ENCODE assay signal across 8 cellular contexts in genomic region chr17:16304832-16305231, GRCh38. TPM values are rescaled to one million over a fixed set of nuclear protein-coding genes. Genes with fewer than 3 reads are reported as not detected.
DNase-seq lines count a peak whose midpoint lies in the region; ATAC-seq and TF ChIP-seq lines count a peak whose summit lies in the region.

No MANE protein-coding gene starts in this region.

- peaks cover 4% of the 10 kb centered on the region for H3K4me1 Mint-ChIP-seq in activated T-helper 1 cell treated with anti-CD3 and anti-CD28 coated beads, Interleukin-12 subunit alpha, Interleukin-12 subunit beta, Interleukin-2, Interleukin-4 antibody, amounts not matched to agents 30 ng/mL and 10 ng/mL and 1 ng/mL, durations not matched to agents 14 hours and 24 hours and 36 hours (ENCODE audit: low read depth)

- intact Hi-C loops in left cardiac atrium (cut with DNase I): no loop called here
- intact Hi-C loops in activated T-helper 1 cell treated with anti-CD3 and anti-CD28 coated beads, Interleukin-12 subunit alpha, Interleukin-12 subunit beta, Interleukin-2, Interleukin-4 antibody, amounts not matched to agents 30 ng/mL and 10 ng/mL and 1 ng/mL, durations not matched to agents 14 hours and 24 hours and 36 hours (cut with micrococcal nuclease): loop anchor here (5.0 kb wide), 1 partner anchor 217 kb away; no protein-coding TSS in a partner anchor

- no peak overlapping the region for H3K4me3 ChIP-seq in foreskin fibroblast (ENCODE audit: low read depth in 1 of 2, low read length in 2 of 2)

- H3K36me3 Mint-ChIP-seq in activated T-helper 1 cell treated with anti-CD3 and anti-CD28 coated beads, Interleukin-12 subunit alpha, Interleukin-12 subunit beta, Interleukin-2, Interleukin-4 antibody, amounts not matched to agents 30 ng/mL and 10 ng/mL and 1 ng/mL, durations not matched to agents 14 hours and 24 hours and 36 hours (ENCODE audit: low read depth): peaks cover 3% of the 10 kb centered on the region

- in situ Hi-C loops in GM13976 (cut with MboI; ENCODE audit: low sequenced_read_pairs, unreplicated experiment): no loop called here

- DNase-seq in AG09319 (ENCODE audit: extremely low read depth, low read depth) (no peak), GM13976 (ENCODE audit: low spot score) (no peak), OCI-M1 (lab: John Stamatoyannopoulos, UW) (peak; percentile 51), foreskin fibroblast (peak; percentile 45 to 72), HuH-7 (ENCODE audit: low spot score) (no peak), left cardiac atrium (no peak)
- no peak for DNase-seq in activated T-helper 1 cell treated with anti-CD3 and anti-CD28 coated beads, Interleukin-12 subunit alpha, Interleukin-12 subunit beta, Interleukin-2, Interleukin-4 antibody, amounts not matched to agents 30 ng/mL and 10 ng/mL and 1 ng/mL, durations not matched to agents 14 hours and 24 hours and 36 hours (ENCODE audit: low spot score)

- no peak overlapping the region for H3K4me3 Mint-ChIP-seq in activated T-helper 1 cell treated with anti-CD3 and anti-CD28 coated beads, Interleukin-12 subunit alpha, Interleukin-12 subunit beta, Interleukin-2, Interleukin-4 antibody, amounts not matched to agents 30 ng/mL and 10 ng/mL and 1 ng/mL, durations not matched to agents 14 hours and 24 hours and 36 hours

- TF ChIP-seq CTCF in AG09319 (IDR thresholded peaks at IDR 0.05; ENCODE audit: low read depth, low read length) (peak; percentile 39), GM13976 (IDR thresholded peaks at IDR 0.05; ENCODE audit: borderline replicate concordance, control extremely low read depth, extremely low read depth, insufficient read depth, missing control alignments) (peak; percentile 46), foreskin fibroblast (IDR thresholded peaks at IDR 0.05; ENCODE audit: low read depth, low read length) (peak; percentile 42)

- ATAC-seq in HG03571 (IDR thresholded peaks at IDR 0.05; ENCODE audit: unreplicated experiment) (no peak), left cardiac atrium (no peak)

- no peaks in the 10 kb centered on the region for H3K9me3 Mint-ChIP-seq in activated T-helper 1 cell treated with anti-CD3 and anti-CD28 coated beads, Interleukin-12 subunit alpha, Interleukin-12 subunit beta, Interleukin-2, Interleukin-4 antibody, amounts not matched to agents 30 ng/mL and 10 ng/mL and 1 ng/mL, durations not matched to agents 14 hours and 24 hours and 36 hours

- no peak overlapping the region for H3K27ac Mint-ChIP-seq in activated T-helper 1 cell treated with anti-CD3 and anti-CD28 coated beads, Interleukin-12 subunit alpha, Interleukin-12 subunit beta, Interleukin-2, Interleukin-4 antibody, amounts not matched to agents 30 ng/mL and 10 ng/mL and 1 ng/mL, durations not matched to agents 14 hours and 24 hours and 36 hours

- no peaks in the 10 kb centered on the region for H3K27me3 Mint-ChIP-seq in activated T-helper 1 cell treated with anti-CD3 and anti-CD28 coated beads, Interleukin-12 subunit alpha, Interleukin-12 subunit beta, Interleukin-2, Interleukin-4 antibody, amounts not matched to agents 30 ng/mL and 10 ng/mL and 1 ng/mL, durations not matched to agents 14 hours and 24 hours and 36 hours (ENCODE audit: insufficient read depth)

RNA-seq across cellular contexts. Expression of gene CENPV, which starts 48.4 kb away (rescaled TPM):
- total RNA-seq in left cardiac atrium: 10 to 100 TPM; 14.4 to 19.8 TPM
- 47.1 and 54.7 TPM in 2 replicates for total RNA-seq in activated T-helper 1 cell treated with anti-CD3 and anti-CD28 coated beads, Interleukin-12 subunit alpha, Interleukin-12 subunit beta, Interleukin-2, Interleukin-4 antibody, amounts not matched to agents 30 ng/mL and 10 ng/mL and 1 ng/mL, durations not matched to agents 14 hours and 24 hours and 36 hours

Comparison
In these comparisons a context has a peak if more than half of its experiments do, and no peak if none do; other contexts are left out.
1. DNase-seq: peak in OCI-M1 (single experiment) and foreskin fibroblast (2 of 2); none in AG09319 (single experiment), GM13976 (single experiment), HuH-7 (single experiment), left cardiac atrium (single experiment) and activated T-helper 1 cell treated with anti-CD3 and anti-CD28 coated beads, Interleukin-12 subunit alpha, Interleukin-12 subunit beta, Interleukin-2, Interleukin-4 antibody, amounts not matched to agents 30 ng/mL and 10 ng/mL and 1 ng/mL, durations not matched to agents 14 hours and 24 hours and 36 hours (single experiment).
2. Peak in every context shown above with its lines, with median percentiles within 50 percentile points of each other: CTCF ChIP-seq.